1 cellular context compared by ENCODE assay signal in the genomic region with DNA sequence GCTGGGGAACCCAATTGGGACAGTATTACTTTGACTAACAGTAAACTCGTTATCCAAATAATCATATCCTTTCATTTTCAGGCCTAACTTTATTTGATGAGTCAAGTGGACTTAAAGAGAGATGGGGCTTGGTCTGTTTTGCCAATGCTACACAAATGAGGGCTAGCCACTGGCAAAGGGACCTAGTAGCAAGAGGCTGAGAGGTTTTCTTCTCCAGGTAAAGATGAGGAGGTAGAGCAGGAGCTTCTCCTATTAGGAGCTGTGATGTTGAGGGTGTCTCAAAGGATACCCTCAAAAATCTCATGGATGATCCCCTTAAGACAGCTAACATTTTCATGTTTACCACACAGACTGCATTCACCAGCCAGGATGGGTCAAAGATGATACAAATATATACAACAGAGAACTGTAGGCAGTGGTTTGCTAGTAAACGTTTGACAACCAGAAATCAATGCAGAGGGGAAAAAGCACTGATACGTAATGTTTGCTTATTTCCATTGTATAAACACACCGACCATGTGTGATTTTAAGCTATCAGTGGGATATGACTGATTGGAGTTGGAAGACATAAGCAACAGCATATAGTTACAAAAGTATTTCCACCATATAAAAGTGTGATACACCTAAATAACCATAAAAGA.
TF ChIP-seq lines count a peak whose summit lies in the region.

No MANE protein-coding gene starts in this region.

TF ChIP-seq in HepG2, 621 proteins besides CTCF, POLR2A, EP300 and RAD21 (continued from another document and continues in another):
- TF ChIP-seq HHEX (CRISPR knock-in tag; IDR thresholded peaks at IDR 0.05) (no peak), ZFP62 (CRISPR knock-in tag; IDR thresholded peaks at IDR 0.05) (no peak), RFX1 (IDR thresholded peaks at IDR 0.05) (no peak), SOX6 (IDR thresholded peaks at IDR 0.05) (no peak), SOX6 (CRISPR knock-in tag; IDR thresholded peaks at IDR 0.05) (peak; percentile 85), ZNF670 (CRISPR knock-in tag; IDR thresholded peaks at IDR 0.05; ENCODE audit: borderline replicate concordance) (no peak), ZNF326 (CRISPR knock-in tag; IDR thresholded peaks at IDR 0.05; ENCODE audit: borderline replicate concordance) (no peak), ZIK1 (CRISPR knock-in tag; IDR thresholded peaks at IDR 0.05; ENCODE audit: borderline replicate concordance, low read depth) (no peak), ZFP36L2 (CRISPR knock-in tag; IDR thresholded peaks at IDR 0.05) (no peak), MNT (IDR thresholded peaks at IDR 0.05) (peak; percentile 52), ZMAT5 (CRISPR knock-in tag; IDR thresholded peaks at IDR 0.05; ENCODE audit: borderline replicate concordance, low read depth) (no peak), RARG (CRISPR knock-in tag; IDR thresholded peaks at IDR 0.05; ENCODE audit: low read depth) (no peak), ZNF782 (CRISPR knock-in tag; IDR thresholded peaks at IDR 0.05; ENCODE audit: borderline replicate concordance) (no peak), ZNF33B (CRISPR knock-in tag; IDR thresholded peaks at IDR 0.05) (no peak), ZNF441 (CRISPR knock-in tag; IDR thresholded peaks at IDR 0.05; ENCODE audit: borderline replicate concordance) (no peak), ZNF335 (CRISPR knock-in tag; IDR thresholded peaks at IDR 0.05) (0 out of 2 replicates have a peak, but pooled peaks have one; percentile 34), SETDB1 (CRISPR knock-in tag; IDR thresholded peaks at IDR 0.05; ENCODE audit: borderline replicate concordance) (no peak), ZBTB10 (CRISPR knock-in tag; IDR thresholded peaks at IDR 0.05; ENCODE audit: borderline replicate concordance) (no peak), ZZZ3 (CRISPR knock-in tag; IDR thresholded peaks at IDR 0.05; ENCODE audit: borderline replicate concordance) (no peak), U2AF1 (optimal IDR thresholded peaks at IDR 0.05; ENCODE audit: low read depth, low read length) (no peak), SPEN (CRISPR knock-in tag; IDR thresholded peaks at IDR 0.05; ENCODE audit: low read depth) (no peak), THAP8 (CRISPR knock-in tag; IDR thresholded peaks at IDR 0.05; ENCODE audit: borderline replicate concordance) (no peak), ZSCAN5A (CRISPR knock-in tag; IDR thresholded peaks at IDR 0.05; ENCODE audit: borderline replicate concordance) (no peak), ZNF883 (CRISPR knock-in tag; IDR thresholded peaks at IDR 0.05; ENCODE audit: not compliant biosample characterization) (no peak), ZNF501 (CRISPR knock-in tag; IDR thresholded peaks at IDR 0.05) (no peak), ZBTB33 (CRISPR knock-in tag; IDR thresholded peaks at IDR 0.05) (no peak), ISX (CRISPR knock-in tag; conservative IDR thresholded peaks at IDR 0.05) (no peak), ARNT2 (CRISPR knock-in tag; IDR thresholded peaks at IDR 0.05; ENCODE audit: low read depth) (no peak), HNRNPL (IDR thresholded peaks at IDR 0.05; ENCODE audit: low read depth, low read length) (no peak), ZNF839 (CRISPR knock-in tag; IDR thresholded peaks at IDR 0.05; ENCODE audit: borderline replicate concordance) (no peak), ZBED4 (CRISPR knock-in tag; IDR thresholded peaks at IDR 0.05; ENCODE audit: borderline replicate concordance) (no peak)
- TF ChIP-seq, protein P1, sequence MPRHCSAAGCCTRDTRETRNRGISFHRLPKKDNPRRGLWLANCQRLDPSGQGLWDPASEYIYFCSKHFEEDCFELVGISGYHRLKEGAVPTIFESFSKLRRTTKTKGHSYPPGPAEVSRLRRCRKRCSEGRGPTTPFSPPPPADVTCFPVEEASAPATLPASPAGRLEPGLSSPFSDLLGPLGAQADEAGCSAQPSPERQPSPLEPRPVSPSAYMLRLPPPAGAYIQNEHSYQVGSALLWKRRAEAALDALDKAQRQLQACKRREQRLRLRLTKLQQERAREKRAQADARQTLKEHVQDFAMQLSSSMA (CRISPR knock-in tag; IDR thresholded peaks at IDR 0.05): no peak
- TF ChIP-seq, protein P2, sequence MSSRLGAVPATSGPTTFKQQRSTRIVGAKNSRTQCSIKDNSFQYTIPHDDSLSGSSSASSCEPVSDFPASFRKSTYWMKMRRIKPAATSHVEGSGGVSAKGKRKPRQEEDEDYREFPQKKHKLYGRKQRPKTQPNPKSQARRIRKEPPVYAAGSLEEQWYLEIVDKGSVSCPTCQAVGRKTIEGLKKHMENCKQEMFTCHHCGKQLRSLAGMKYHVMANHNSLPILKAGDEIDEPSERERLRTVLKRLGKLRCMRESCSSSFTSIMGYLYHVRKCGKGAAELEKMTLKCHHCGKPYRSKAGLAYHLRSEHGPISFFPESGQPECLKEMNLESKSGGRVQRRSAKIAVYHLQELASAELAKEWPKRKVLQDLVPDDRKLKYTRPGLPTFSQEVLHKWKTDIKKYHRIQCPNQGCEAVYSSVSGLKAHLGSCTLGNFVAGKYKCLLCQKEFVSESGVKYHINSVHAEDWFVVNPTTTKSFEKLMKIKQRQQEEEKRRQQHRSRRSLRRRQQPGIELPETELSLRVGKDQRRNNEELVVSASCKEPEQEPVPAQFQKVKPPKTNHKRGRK (CRISPR knock-in tag; IDR thresholded peaks at IDR 0.05): no peak
- TF ChIP-seq, protein P3, sequence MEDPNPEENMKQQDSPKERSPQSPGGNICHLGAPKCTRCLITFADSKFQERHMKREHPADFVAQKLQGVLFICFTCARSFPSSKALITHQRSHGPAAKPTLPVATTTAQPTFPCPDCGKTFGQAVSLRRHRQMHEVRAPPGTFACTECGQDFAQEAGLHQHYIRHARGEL (CRISPR knock-in tag; IDR thresholded peaks at IDR 0.05): no peak
- TF ChIP-seq, protein P4, sequence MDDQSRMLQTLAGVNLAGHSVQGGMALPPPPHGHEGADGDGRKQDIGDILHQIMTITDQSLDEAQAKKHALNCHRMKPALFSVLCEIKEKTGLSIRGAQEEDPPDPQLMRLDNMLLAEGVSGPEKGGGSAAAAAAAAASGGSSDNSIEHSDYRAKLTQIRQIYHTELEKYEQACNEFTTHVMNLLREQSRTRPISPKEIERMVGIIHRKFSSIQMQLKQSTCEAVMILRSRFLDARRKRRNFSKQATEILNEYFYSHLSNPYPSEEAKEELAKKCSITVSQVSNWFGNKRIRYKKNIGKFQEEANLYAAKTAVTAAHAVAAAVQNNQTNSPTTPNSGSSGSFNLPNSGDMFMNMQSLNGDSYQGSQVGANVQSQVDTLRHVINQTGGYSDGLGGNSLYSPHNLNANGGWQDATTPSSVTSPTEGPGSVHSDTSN (CRISPR knock-in tag; IDR thresholded peaks at IDR 0.05; ENCODE audit: borderline replicate concordance): no peak
- TF ChIP-seq, protein P5, sequence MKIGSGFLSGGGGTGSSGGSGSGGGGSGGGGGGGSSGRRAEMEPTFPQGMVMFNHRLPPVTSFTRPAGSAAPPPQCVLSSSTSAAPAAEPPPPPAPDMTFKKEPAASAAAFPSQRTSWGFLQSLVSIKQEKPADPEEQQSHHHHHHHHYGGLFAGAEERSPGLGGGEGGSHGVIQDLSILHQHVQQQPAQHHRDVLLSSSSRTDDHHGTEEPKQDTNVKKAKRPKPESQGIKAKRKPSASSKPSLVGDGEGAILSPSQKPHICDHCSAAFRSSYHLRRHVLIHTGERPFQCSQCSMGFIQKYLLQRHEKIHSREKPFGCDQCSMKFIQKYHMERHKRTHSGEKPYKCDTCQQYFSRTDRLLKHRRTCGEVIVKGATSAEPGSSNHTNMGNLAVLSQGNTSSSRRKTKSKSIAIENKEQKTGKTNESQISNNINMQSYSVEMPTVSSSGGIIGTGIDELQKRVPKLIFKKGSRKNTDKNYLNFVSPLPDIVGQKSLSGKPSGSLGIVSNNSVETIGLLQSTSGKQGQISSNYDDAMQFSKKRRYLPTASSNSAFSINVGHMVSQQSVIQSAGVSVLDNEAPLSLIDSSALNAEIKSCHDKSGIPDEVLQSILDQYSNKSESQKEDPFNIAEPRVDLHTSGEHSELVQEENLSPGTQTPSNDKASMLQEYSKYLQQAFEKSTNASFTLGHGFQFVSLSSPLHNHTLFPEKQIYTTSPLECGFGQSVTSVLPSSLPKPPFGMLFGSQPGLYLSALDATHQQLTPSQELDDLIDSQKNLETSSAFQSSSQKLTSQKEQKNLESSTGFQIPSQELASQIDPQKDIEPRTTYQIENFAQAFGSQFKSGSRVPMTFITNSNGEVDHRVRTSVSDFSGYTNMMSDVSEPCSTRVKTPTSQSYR (CRISPR knock-in tag; IDR thresholded peaks at IDR 0.05; ENCODE audit: borderline replicate concordance): no peak
